Comparison of ENCODE assay signal across 24 cellular contexts in genomic region chr5:132069561-132069960, GRCh38. TPM values are rescaled to one million over a fixed set of nuclear protein-coding genes. Genes with fewer than 3 reads are reported as not detected.
A peak's percentile ranks its signal among the peaks of the same experiment; 100 is the strongest.
DNase-seq lines count a peak whose midpoint lies in the region; ATAC-seq and TF ChIP-seq lines count a peak whose summit lies in the region.
"Had no signal": no experiment of that assay in that cellular context is flagged by ENCODE, and none has a peak within 500 bp of the region (broad histone marks: within the 10 kb centered on the region; RNA-seq: fewer than 3 reads in every experiment).

No MANE protein-coding gene starts in this region.

- H3K27ac Mint-ChIP-seq in natural killer cell treated with Interleukin-12 subunit alpha and Interleukin-12 subunit beta and Interleukin-15 and Interleukin-18, amount 100 ng/mL, for 72 hours, result peak overlapping the region in 1 of 2 donors; percentile 55
- H3K27ac Mint-ChIP-seq: CD4-positive, CD25-positive, alpha-beta regulatory T cell; IgD-negative memory B cell; progenitor cell of endocrine pancreas had no signal

- peaks cover 19% of the 10 kb centered on the region for H3K4me1 ChIP-seq in RWPE2 (ENCODE audit: insufficient read depth, poor library complexity, severe bottlenecking)
- H3K4me1 ChIP-seq: HAP-1, sigmoid colon had no signal

- H3K36me3 ChIP-seq in RWPE2 (ENCODE audit: low read depth), result no peaks in the 10 kb centered on the region
- H3K36me3 ChIP-seq: HAP-1, sigmoid colon had no signal

- no peaks in the 10 kb centered on the region for H3K27me3 ChIP-seq in HL-60 (ENCODE audit: insufficient read depth, poor library complexity, severe bottlenecking)
- no peaks in the 10 kb centered on the region for H3K27me3 ChIP-seq in RWPE2 (ENCODE audit: insufficient read depth, poor library complexity, severe bottlenecking)
- H3K27me3 ChIP-seq: dorsolateral prefrontal cortex, sigmoid colon had no signal

- no peak for ATAC-seq in RWPE2 (ENCODE audit: low read depth)
- ATAC-seq in natural killer cell treated with Interleukin-12 subunit alpha and Interleukin-12 subunit beta and Interleukin-15 and Interleukin-18, amount 100 ng/mL, for 72 hours, result no peak
- no peak for ATAC-seq in HG03469 (IDR thresholded peaks at IDR 0.05; ENCODE audit: unreplicated experiment)
- ATAC-seq: mucosa of descending colon had no signal

- H3K9me3 Mint-ChIP-seq in natural killer cell treated with Interleukin-12 subunit alpha and Interleukin-12 subunit beta and Interleukin-15 and Interleukin-18, amount 100 ng/mL, for 72 hours, result no peaks in the 10 kb centered on the region
- H3K9me3 Mint-ChIP-seq: CD4-positive, CD25-positive, alpha-beta regulatory T cell; IgD-negative memory B cell had no signal

- no peaks in the 10 kb centered on the region for H3K36me3 Mint-ChIP-seq in natural killer cell treated with Interleukin-12 subunit alpha and Interleukin-12 subunit beta and Interleukin-15 and Interleukin-18, amount 100 ng/mL, for 72 hours
- H3K36me3 Mint-ChIP-seq: CD4-positive, CD25-positive, alpha-beta regulatory T cell; IgD-negative memory B cell had no signal

- no peak overlapping the region for H3K4me3 Mint-ChIP-seq in natural killer cell treated with Interleukin-12 subunit alpha and Interleukin-12 subunit beta and Interleukin-15 and Interleukin-18, amount 100 ng/mL, for 72 hours
- H3K4me3 Mint-ChIP-seq: CD4-positive, CD25-positive, alpha-beta regulatory T cell; IgD-negative memory B cell had no signal

- H3K27me3 Mint-ChIP-seq in natural killer cell treated with Interleukin-12 subunit alpha and Interleukin-12 subunit beta and Interleukin-15 and Interleukin-18, amount 100 ng/mL, for 72 hours, result peaks cover 0 to 2% of the 10 kb centered on the region in 2 donors
- H3K27me3 Mint-ChIP-seq: CD4-positive, CD25-positive, alpha-beta regulatory T cell; IgD-negative memory B cell had no signal

- DNase-seq in Ammon's horn (ENCODE audit: low spot score) (peak; percentile 29), HL-60 (ENCODE audit: low read depth in 1 of 2, low spot score in 1 of 2) (peak; percentile 31 to 46), RWPE2 (ENCODE audit: low spot score) (peak; percentile 57), RWPE1 (ENCODE audit: low spot score) (no peak), NCI-H187 (lab: John Stamatoyannopoulos, UW) (no peak)
- DNase-seq in natural killer cell treated with Interleukin-12 subunit alpha and Interleukin-12 subunit beta and Interleukin-15 and Interleukin-18, amount 100 ng/mL, for 72 hours (ENCODE audit: low spot score), result peak; percentile 58
- DNase-seq: ACHN; activated CD8-positive, alpha-beta memory T cell treated with anti-CD3 and anti-CD28 coated beads, Interleukin-2, amount 50 U/mL, for 4 hours; activated effector memory CD4-positive, alpha-beta T cell treated with Interleukin-2 at 50 U/mL for 16 hours; CD4-positive, CD25-positive, alpha-beta regulatory T cell; cerebellar nuclear complex; dorsolateral prefrontal cortex; EL; mucosa of descending colon; NCI-H1436; NCI-H510A treated with DMSO at 0.1 percent for 48 hours; sigmoid colon; stimulated activated CD8-positive, alpha-beta memory T cell treated with anti-CD3 and anti-CD28 coated beads, Interleukin-4, amount 100 ng/mL, for 48 hours had no signal

- H3K9me3 ChIP-seq in RWPE2 (ENCODE audit: severe bottlenecking), result no peaks in the 10 kb centered on the region
- H3K9me3 ChIP-seq: HAP-1, mucosa of descending colon, sigmoid colon had no signal

- H3K4me3 ChIP-seq in HL-60 (replicated peaks; ENCODE audit: insufficient read depth, low read length) (no peak overlapping the region), RWPE2 (ENCODE audit: severe bottlenecking) (no peak overlapping the region)
- H3K4me3 ChIP-seq: dorsolateral prefrontal cortex, HAP-1, mucosa of descending colon, sigmoid colon had no signal

- CTCF ChIA-PET in RWPE1 (lab: Yijun Ruan, JAX), result interaction anchor here (0.6 to 1.0 kb wide), 2 partner anchors 259 to 646 kb away, joined by 3 read pairs; no protein-coding TSS in a partner anchor

- H3K4me1 Mint-ChIP-seq in natural killer cell treated with Interleukin-12 subunit alpha and Interleukin-12 subunit beta and Interleukin-15 and Interleukin-18, amount 100 ng/mL, for 72 hours (ENCODE audit: low read depth in 2 of 2), result peaks cover 31 to 59% of the 10 kb centered on the region in 2 donors

- POLR2A ChIA-PET in RWPE1 (lab: Yijun Ruan, JAX; ENCODE audit: low non-redundant PET), result no interaction called here

- H3K27ac ChIP-seq in HL-60 (replicated peaks) (no peak overlapping the region), RWPE2 (ENCODE audit: poor library complexity, severe bottlenecking) (no peak overlapping the region), RWPE1 (no peak overlapping the region)
- H3K27ac ChIP-seq: dorsolateral prefrontal cortex, sigmoid colon had no signal

- TF ChIP-seq CTCF in HL-60 (IDR thresholded peaks at IDR 0.05; ENCODE audit: insufficient read depth, low read length) (no peak), RWPE2 (IDR thresholded peaks at IDR 0.05; ENCODE audit: poor library complexity, severe bottlenecking) (no peak), RWPE1 (conservative IDR thresholded peaks at IDR 0.05; ENCODE audit: low read depth) (no peak)

RNA-seq across cellular contexts. Expression of gene CSF2, which starts 4.0 kb away (rescaled TPM):
- total RNA-seq in natural killer cell treated with Interleukin-12 subunit alpha and Interleukin-12 subunit beta and Interleukin-15 and Interleukin-18, amount 100 ng/mL, for 72 hours, result 100 to 1,000 TPM in 1 of 2 donors, 10 to 100 TPM in 1; 41.4 to 125 TPM
- total RNA-seq: CD4-positive, CD25-positive, alpha-beta regulatory T cell; dorsolateral prefrontal cortex; lower leg skin; mucosa of descending colon; progenitor cell of endocrine pancreas; sigmoid colon; urinary bladder had no signal

RNA-seq across cellular contexts. Expression of gene IL3, which starts 9.1 kb away (rescaled TPM):
- total RNA-seq in natural killer cell treated with Interleukin-12 subunit alpha and Interleukin-12 subunit beta and Interleukin-15 and Interleukin-18, amount 100 ng/mL, for 72 hours, result under 1 TPM in 1 of 2 donors, not detected in 1; 0.36 TPM
- total RNA-seq: CD4-positive, CD25-positive, alpha-beta regulatory T cell; dorsolateral prefrontal cortex; lower leg skin; mucosa of descending colon; progenitor cell of endocrine pancreas; sigmoid colon; urinary bladder had no signal

RNA-seq across cellular contexts. Expression of gene ACSL6, which starts 58.1 kb away (rescaled TPM):
- 1 to 10 TPM in 1 of 2 donors, under 1 TPM in 1; 0.67 to 1.5 TPM for total RNA-seq in natural killer cell treated with Interleukin-12 subunit alpha and Interleukin-12 subunit beta and Interleukin-15 and Interleukin-18, amount 100 ng/mL, for 72 hours

Comparison
In these comparisons a context has a peak if more than half of its experiments do, and no peak if none do; other contexts are left out.
1. DNase-seq: peak in Ammon's horn (single experiment), HL-60 (2 of 2), RWPE2 (single experiment) and natural killer cell treated with Interleukin-12 subunit alpha and Interleukin-12 subunit beta and Interleukin-15 and Interleukin-18, amount 100 ng/mL, for 72 hours (single experiment); none in RWPE1 (single experiment) and NCI-H187 (0 of 2).